ENCODE assay signal across 16 cellular contexts in the genomic region with DNA sequence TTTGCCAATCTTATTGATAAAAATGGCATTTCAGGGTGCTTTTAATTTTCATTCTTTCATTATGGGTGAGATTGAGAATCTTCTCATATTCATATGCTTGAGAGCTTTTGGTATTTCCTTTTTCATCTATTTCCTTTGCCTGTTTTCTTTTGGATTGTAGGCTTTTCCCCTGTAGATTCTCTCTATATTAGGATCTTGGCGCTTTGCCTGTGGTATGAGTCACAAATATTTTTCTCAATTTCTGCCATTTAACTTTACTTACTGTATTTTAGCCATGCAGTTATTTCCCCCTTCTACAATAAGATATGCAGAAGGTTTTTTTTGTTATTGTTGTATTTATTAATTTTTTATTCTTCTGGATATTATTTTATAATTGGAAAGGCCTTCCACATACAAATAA. TPM values are rescaled to one million over a fixed set of nuclear protein-coding genes. Genes with fewer than 3 reads are reported as not detected.
A peak's percentile ranks its signal among the peaks of the same experiment; 100 is the strongest.
DNase-seq lines count a peak whose midpoint lies in the region; FAIRE-seq and TF ChIP-seq lines count a peak whose summit lies in the region.
"Had no signal": no experiment of that assay in that cellular context is flagged by ENCODE, and none has a peak within 500 bp of the region (broad histone marks: within the 10 kb centered on the region; RNA-seq: fewer than 3 reads in every experiment).

No MANE protein-coding gene starts in this region.

- H3K4me1 ChIP-seq in keratinocyte (ENCODE audit: control insufficient read depth, extremely low read depth, insufficient read depth, low read length) = peaks cover 16% of the 10 kb centered on the region

- no peak overlapping the region for H3K27ac Mint-ChIP-seq in activated T-cell treated with anti-CD3 and anti-CD28 coated beads, Interleukin-2, amount 50 U/mL, for 24 hours
- H3K27ac Mint-ChIP-seq: activated naive CD8-positive, alpha-beta T cell; CD4-positive, CD25-positive, alpha-beta regulatory T cell; endodermal cell; naive thymus-derived CD4-positive, alpha-beta T cell; T-helper 17 cell had no signal

- H3K4me1 Mint-ChIP-seq in activated T-cell treated with anti-CD3 and anti-CD28 coated beads, Interleukin-2, amount 50 U/mL, for 24 hours (ENCODE audit: low read depth) = peaks cover 17% of the 10 kb centered on the region

- H3K36me3 ChIP-seq in keratinocyte (ENCODE audit: control insufficient read depth in 2 of 2, extremely low read depth in 1 of 2, insufficient read depth in 2 of 2, low read length in 2 of 2) (no peaks in the 10 kb centered on the region), WERI-Rb-1 (no peaks in the 10 kb centered on the region)

- no peaks in the 10 kb centered on the region for H3K79me2 ChIP-seq in keratinocyte (ENCODE audit: control insufficient read depth, insufficient read depth, low read length)

- no peak overlapping the region for H3K4me3 Mint-ChIP-seq in activated T-cell treated with anti-CD3 and anti-CD28 coated beads, Interleukin-2, amount 50 U/mL, for 24 hours
- H3K4me3 Mint-ChIP-seq: activated naive CD8-positive, alpha-beta T cell; CD4-positive, CD25-positive, alpha-beta regulatory T cell; endodermal cell; naive thymus-derived CD4-positive, alpha-beta T cell had no signal

- no peaks in the 10 kb centered on the region for H3K27me3 Mint-ChIP-seq in activated T-cell treated with anti-CD3 and anti-CD28 coated beads, Interleukin-2, amount 50 U/mL, for 24 hours
- H3K27me3 Mint-ChIP-seq: activated naive CD8-positive, alpha-beta T cell had no signal

- no peaks in the 10 kb centered on the region for H3K9me3 Mint-ChIP-seq in activated T-cell treated with anti-CD3 and anti-CD28 coated beads, Interleukin-2, amount 50 U/mL, for 24 hours

- H3K27me3 ChIP-seq in keratinocyte (ENCODE audit: control insufficient read depth, extremely low read depth, insufficient read depth, low read length) = no peaks in the 10 kb centered on the region
- no peaks in the 10 kb centered on the region for H3K27me3 ChIP-seq in WERI-Rb-1 (ENCODE audit: insufficient read depth, low read depth, severe bottlenecking)

- H3K9ac ChIP-seq in keratinocyte (ENCODE audit: control insufficient read depth, extremely low read depth, insufficient read depth, low read length) = no peak overlapping the region
- H3K9ac ChIP-seq: KMS-11 had no signal

- H2AFZ ChIP-seq in keratinocyte (ENCODE audit: control insufficient read depth, low read length) = no peak overlapping the region

- H3K9me1 ChIP-seq in keratinocyte (ENCODE audit: control insufficient read depth, extremely low read depth, insufficient read depth, low read length) = no peaks in the 10 kb centered on the region

- H3K4me3 ChIP-seq in keratinocyte (ENCODE audit: control insufficient read depth in 2 of 3, extremely low read depth in 1 of 3, insufficient read depth in 2 of 3, low read depth in 1 of 3, low read length in 3 of 3) (no peak overlapping the region), WERI-Rb-1 (ENCODE audit: low read depth, low read length) (no peak overlapping the region)

- dilution Hi-C loops in keratinocyte (cut with MboI; ENCODE audit: extremely low pct_ligation_motif_present, low sequenced_read_pairs) = no loop called here

- H3K27ac ChIP-seq in caudate nucleus (ENCODE audit: low read depth, low read length) (peak overlapping the region; percentile 78), keratinocyte (ENCODE audit: control insufficient read depth, insufficient read depth, low read length) (no peak overlapping the region), WERI-Rb-1 (no peak overlapping the region)
- H3K27ac ChIP-seq: KMS-11 had no signal

- no peak for FAIRE-seq in keratinocyte (lab: Jason Lieb, UNC)

- H3K36me3 Mint-ChIP-seq in activated T-cell treated with anti-CD3 and anti-CD28 coated beads, Interleukin-2, amount 50 U/mL, for 24 hours (ENCODE audit: low read depth) = no peaks in the 10 kb centered on the region
- H3K36me3 Mint-ChIP-seq: activated naive CD8-positive, alpha-beta T cell; CD4-positive, CD25-positive, alpha-beta regulatory T cell had no signal

- no peaks in the 10 kb centered on the region for H4K20me1 ChIP-seq in keratinocyte (ENCODE audit: control insufficient read depth, extremely low read depth, insufficient read depth, low read length)

- DNase-seq in AG09319 (ENCODE audit: extremely low read depth, low read depth) (peak; percentile 42), LHCN-M2 (ENCODE audit: low read depth) (peak; percentile 83), caudate nucleus (lab: John Stamatoyannopoulos, UW) (peak in 1 of 61 donors; percentile 4), keratinocyte (ENCODE audit: low read depth, low spot score) (no peak), NCI-H82 treated with DMSO at 0.1 percent for 48 hours (lab: John Stamatoyannopoulos, UW; ENCODE audit: unreplicated experiment) (no peak), WERI-Rb-1 (no peak), SHP77 (lab: John Stamatoyannopoulos, UW) (no peak)
- DNase-seq in activated T-cell treated with anti-CD3 and anti-CD28 coated beads, Interleukin-2, amount 50 U/mL, for 24 hours = no peak
- DNase-seq: CD4-positive, CD25-positive, alpha-beta regulatory T cell; endodermal cell; H7; naive thymus-derived CD4-positive, alpha-beta T cell; NCI-H2081; T-helper 17 cell had no signal

- H3K9me3 ChIP-seq in keratinocyte (ENCODE audit: control insufficient read depth, low read depth, low read length) (no peaks in the 10 kb centered on the region), WERI-Rb-1 (ENCODE audit: severe bottlenecking) (no peaks in the 10 kb centered on the region)

- no peak for TF ChIP-seq CTCF in AG09319 (IDR thresholded peaks at IDR 0.05; ENCODE audit: low read depth, low read length)
- TF ChIP-seq CTCF in keratinocyte (optimal IDR thresholded peaks at IDR 0.05 in 1 of 3, IDR thresholded peaks at IDR 0.05 in 1 of 3, conservative IDR thresholded peaks at IDR 0.05 in 1 of 3; ENCODE audit: extremely low read depth in 1 of 3, insufficient read depth in 2 of 3, low read length in 3 of 3) = no peak
- TF ChIP-seq CTCF in WERI-Rb-1 (IDR thresholded peaks at IDR 0.05; ENCODE audit: low read depth, low read length) = no peak

- peak overlapping the region; percentile 36 for H3K4me2 ChIP-seq in keratinocyte (ENCODE audit: control insufficient read depth, extremely low read depth, insufficient read depth, low read depth, low read length)
- H3K4me2 ChIP-seq: KMS-11 had no signal

RNA-seq across cellular contexts. Expression of gene KLF9, which starts 21.5 kb away (rescaled TPM):
- total RNA-seq in LHCN-M2 (2014; rRNA removed) = 23.5 and 36.5 TPM in 2 replicates
- polyA plus RNA-seq in LHCN-M2 (2012) = 4.8 TPM
- polyA plus RNA-seq in keratinocyte = 2.4 to 4.5 TPM (median 3.0 TPM) in 3 replicates
- 2.4 TPM for polyA plus RNA-seq in keratinocyte (2011; ENCODE audit: low read depth)
- polyA plus RNA-seq in keratinocyte (2011; cell fraction: cytosol; rRNA removed) = 2.2 and 3.4 TPM in 2 replicates
- 3.3 and 3.6 TPM in 2 replicates for polyA plus RNA-seq in keratinocyte (2011; cell fraction: nucleus; rRNA removed)
- polyA plus RNA-seq in keratinocyte (2012; ENCODE audit: low replicate concordance) = 2.3 and 4.8 TPM in 2 replicates
- 1.4 to 2.3 TPM (median 2.2 TPM) in 3 replicates for polyA minus RNA-seq in keratinocyte
- polyA minus RNA-seq in keratinocyte (2011; cell fraction: cytosol; rRNA and poly(A)+ RNA removed) = 2.9 TPM
- polyA minus RNA-seq in keratinocyte (2011; cell fraction: nucleus; rRNA and poly(A)+ RNA removed) = 2.8 and 3.9 TPM in 2 replicates

Comparison
In these comparisons a context has a peak if more than half of its experiments do, and no peak if none do; other contexts are left out.
1. DNase-seq: peak in AG09319 (single experiment) and LHCN-M2 (single experiment); none in keratinocyte (single experiment), NCI-H82 treated with DMSO at 0.1 percent for 48 hours (single experiment), activated T-cell treated with anti-CD3 and anti-CD28 coated beads, Interleukin-2, amount 50 U/mL, for 24 hours (single experiment), WERI-Rb-1 (single experiment) and SHP77 (0 of 2).